2 cellular contexts compared by ENCODE assay signal in the genomic region with DNA sequence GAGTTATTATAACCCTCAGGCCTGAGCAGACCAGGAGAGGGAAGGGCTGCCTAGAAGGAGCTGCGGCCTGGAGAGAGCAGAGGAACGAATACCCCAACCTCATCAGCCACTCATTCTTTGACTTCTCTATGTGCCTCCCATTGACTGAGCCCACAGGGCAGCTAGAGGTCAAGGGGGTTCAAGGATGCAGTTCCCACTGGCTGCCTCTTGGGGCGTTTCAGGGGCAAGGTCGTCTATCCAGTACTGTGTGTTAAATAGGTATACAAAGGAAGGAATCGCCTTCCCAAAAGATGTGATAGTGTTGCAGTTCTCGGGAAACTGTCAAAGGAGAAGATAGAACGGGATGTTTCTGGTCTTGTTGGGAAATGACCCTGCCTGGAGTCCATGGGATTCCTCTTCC.
TF ChIP-seq lines count a peak whose summit lies in the region.

No MANE protein-coding gene starts in this region.

TF ChIP-seq in GM23338, 12 proteins besides CTCF, POLR2A, EP300 and RAD21 (continued from another document):
- TF ChIP-seq, protein P1, sequence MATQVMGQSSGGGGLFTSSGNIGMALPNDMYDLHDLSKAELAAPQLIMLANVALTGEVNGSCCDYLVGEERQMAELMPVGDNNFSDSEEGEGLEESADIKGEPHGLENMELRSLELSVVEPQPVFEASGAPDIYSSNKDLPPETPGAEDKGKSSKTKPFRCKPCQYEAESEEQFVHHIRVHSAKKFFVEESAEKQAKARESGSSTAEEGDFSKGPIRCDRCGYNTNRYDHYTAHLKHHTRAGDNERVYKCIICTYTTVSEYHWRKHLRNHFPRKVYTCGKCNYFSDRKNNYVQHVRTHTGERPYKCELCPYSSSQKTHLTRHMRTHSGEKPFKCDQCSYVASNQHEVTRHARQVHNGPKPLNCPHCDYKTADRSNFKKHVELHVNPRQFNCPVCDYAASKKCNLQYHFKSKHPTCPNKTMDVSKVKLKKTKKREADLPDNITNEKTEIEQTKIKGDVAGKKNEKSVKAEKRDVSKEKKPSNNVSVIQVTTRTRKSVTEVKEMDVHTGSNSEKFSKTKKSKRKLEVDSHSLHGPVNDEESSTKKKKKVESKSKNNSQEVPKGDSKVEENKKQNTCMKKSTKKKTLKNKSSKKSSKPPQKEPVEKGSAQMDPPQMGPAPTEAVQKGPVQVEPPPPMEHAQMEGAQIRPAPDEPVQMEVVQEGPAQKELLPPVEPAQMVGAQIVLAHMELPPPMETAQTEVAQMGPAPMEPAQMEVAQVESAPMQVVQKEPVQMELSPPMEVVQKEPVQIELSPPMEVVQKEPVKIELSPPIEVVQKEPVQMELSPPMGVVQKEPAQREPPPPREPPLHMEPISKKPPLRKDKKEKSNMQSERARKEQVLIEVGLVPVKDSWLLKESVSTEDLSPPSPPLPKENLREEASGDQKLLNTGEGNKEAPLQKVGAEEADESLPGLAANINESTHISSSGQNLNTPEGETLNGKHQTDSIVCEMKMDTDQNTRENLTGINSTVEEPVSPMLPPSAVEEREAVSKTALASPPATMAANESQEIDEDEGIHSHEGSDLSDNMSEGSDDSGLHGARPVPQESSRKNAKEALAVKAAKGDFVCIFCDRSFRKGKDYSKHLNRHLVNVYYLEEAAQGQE (IDR thresholded peaks at IDR 0.05; ENCODE audit: unreplicated experiment): no peak
- TF ChIP-seq ETS1 (IDR thresholded peaks at IDR 0.05) (no peak), STAT1 (IDR thresholded peaks at IDR 0.05; ENCODE audit: unreplicated experiment) (no peak), EZH2 (IDR thresholded peaks at IDR 0.05; ENCODE audit: low read depth, unreplicated experiment) (no peak), POLR2AphosphoS5 (IDR thresholded peaks at IDR 0.05; ENCODE audit: low read depth) (no peak), EZH2phosphoT487 (IDR thresholded peaks at IDR 0.05; ENCODE audit: unreplicated experiment) (no peak)
- TF ChIP-seq, protein P2, sequence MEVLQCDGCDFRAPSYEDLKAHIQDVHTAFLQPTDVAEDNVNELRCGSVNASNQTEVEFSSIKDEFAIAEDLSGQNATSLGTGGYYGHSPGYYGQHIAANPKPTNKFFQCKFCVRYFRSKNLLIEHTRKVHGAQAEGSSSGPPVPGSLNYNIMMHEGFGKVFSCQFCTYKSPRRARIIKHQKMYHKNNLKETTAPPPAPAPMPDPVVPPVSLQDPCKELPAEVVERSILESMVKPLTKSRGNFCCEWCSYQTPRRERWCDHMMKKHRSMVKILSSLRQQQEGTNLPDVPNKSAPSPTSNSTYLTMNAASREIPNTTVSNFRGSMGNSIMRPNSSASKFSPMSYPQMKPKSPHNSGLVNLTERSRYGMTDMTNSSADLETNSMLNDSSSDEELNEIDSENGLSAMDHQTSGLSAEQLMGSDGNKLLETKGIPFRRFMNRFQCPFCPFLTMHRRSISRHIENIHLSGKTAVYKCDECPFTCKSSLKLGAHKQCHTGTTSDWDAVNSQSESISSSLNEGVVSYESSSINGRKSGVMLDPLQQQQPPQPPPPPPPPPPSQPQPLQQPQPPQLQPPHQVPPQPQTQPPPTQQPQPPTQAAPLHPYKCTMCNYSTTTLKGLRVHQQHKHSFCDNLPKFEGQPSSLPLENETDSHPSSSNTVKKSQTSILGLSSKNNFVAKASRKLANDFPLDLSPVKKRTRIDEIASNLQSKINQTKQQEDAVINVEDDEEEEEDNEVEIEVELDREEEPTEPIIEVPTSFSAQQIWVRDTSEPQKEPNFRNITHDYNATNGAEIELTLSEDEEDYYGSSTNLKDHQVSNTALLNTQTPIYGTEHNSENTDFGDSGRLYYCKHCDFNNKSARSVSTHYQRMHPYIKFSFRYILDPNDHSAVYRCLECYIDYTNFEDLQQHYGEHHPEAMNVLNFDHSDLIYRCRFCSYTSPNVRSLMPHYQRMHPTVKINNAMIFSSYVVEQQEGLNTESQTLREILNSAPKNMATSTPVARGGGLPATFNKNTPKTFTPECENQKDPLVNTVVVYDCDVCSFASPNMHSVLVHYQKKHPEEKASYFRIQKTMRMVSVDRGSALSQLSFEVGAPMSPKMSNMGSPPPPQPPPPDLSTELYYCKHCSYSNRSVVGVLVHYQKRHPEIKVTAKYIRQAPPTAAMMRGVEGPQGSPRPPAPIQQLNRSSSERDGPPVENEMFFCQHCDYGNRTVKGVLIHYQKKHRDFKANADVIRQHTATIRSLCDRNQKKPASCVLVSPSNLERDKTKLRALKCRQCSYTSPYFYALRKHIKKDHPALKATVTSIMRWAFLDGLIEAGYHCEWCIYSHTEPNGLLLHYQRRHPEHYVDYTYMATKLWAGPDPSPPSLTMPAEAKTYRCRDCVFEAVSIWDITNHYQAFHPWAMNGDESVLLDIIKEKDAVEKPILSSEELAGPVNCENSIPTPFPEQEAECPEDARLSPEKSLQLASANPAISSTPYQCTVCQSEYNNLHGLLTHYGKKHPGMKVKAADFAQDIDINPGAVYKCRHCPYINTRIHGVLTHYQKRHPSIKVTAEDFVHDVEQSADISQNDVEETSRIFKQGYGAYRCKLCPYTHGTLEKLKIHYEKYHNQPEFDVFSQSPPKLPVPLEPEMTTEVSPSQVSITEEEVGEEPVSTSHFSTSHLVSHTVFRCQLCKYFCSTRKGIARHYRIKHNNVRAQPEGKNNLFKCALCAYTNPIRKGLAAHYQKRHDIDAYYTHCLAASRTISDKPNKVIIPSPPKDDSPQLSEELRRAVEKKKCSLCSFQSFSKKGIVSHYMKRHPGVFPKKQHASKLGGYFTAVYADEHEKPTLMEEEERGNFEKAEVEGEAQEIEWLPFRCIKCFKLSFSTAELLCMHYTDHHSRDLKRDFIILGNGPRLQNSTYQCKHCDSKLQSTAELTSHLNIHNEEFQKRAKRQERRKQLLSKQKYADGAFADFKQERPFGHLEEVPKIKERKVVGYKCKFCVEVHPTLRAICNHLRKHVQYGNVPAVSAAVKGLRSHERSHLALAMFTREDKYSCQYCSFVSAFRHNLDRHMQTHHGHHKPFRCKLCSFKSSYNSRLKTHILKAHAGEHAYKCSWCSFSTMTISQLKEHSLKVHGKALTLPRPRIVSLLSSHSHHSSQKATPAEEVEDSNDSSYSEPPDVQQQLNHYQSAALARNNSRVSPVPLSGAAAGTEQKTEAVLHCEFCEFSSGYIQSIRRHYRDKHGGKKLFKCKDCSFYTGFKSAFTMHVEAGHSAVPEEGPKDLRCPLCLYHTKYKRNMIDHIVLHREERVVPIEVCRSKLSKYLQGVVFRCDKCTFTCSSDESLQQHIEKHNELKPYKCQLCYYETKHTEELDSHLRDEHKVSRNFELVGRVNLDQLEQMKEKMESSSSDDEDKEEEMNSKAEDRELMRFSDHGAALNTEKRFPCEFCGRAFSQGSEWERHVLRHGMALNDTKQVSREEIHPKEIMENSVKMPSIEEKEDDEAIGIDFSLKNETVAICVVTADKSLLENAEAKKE (CRISPR knock-in tag; IDR thresholded peaks at IDR 0.05): no peak

TF ChIP-seq in GM12878, 131 proteins besides CTCF, POLR2A, EP300 and RAD21 (continued from another document):
- TF ChIP-seq, protein P3, sequence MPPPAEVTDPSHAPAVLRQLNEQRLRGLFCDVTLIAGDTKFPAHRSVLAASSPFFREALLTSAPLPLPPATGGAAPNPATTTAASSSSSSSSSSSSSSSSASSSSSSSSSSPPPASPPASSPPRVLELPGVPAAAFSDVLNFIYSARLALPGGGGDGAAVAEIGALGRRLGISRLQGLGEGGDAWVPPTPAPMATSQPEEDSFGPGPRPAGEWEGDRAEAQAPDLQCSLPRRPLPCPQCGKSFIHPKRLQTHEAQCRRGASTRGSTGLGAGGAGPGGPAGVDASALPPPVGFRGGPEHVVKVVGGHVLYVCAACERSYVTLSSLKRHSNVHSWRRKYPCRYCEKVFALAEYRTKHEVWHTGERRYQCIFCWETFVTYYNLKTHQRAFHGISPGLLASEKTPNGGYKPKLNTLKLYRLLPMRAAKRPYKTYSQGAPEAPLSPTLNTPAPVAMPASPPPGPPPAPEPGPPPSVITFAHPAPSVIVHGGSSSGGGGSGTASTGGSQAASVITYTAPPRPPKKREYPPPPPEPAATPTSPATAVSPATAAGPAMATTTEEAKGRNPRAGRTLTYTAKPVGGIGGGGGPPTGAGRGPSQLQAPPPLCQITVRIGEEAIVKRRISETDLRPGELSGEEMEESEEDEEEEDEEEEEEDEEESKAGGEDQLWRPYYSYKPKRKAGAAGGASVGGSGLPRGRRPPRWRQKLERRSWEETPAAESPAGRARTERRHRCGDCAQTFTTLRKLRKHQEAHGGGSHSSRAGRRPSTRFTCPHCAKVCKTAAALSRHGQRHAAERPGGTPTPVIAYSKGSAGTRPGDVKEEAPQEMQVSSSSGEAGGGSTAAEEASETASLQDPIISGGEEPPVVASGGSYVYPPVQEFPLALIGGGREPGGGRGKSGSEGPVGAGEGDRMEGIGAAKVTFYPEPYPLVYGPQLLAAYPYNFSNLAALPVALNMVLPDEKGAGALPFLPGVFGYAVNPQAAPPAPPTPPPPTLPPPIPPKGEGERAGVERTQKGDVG (CRISPR knock-in tag; IDR thresholded peaks at IDR 0.05): no peak
- TF ChIP-seq POLR2AphosphoS5 (IDR thresholded peaks at IDR 0.05; ENCODE audit: low read length) (no peak), NR2C1 (IDR thresholded peaks at IDR 0.05) (no peak), RCOR1 (conservative IDR thresholded peaks at IDR 0.05; ENCODE audit: low read depth, low read length) (no peak), POLR2AphosphoS2 (IDR thresholded peaks at IDR 0.05; ENCODE audit: low read depth, low read length) (no peak)
